ENCODE assay signal across 8 cellular contexts in the genomic region with DNA sequence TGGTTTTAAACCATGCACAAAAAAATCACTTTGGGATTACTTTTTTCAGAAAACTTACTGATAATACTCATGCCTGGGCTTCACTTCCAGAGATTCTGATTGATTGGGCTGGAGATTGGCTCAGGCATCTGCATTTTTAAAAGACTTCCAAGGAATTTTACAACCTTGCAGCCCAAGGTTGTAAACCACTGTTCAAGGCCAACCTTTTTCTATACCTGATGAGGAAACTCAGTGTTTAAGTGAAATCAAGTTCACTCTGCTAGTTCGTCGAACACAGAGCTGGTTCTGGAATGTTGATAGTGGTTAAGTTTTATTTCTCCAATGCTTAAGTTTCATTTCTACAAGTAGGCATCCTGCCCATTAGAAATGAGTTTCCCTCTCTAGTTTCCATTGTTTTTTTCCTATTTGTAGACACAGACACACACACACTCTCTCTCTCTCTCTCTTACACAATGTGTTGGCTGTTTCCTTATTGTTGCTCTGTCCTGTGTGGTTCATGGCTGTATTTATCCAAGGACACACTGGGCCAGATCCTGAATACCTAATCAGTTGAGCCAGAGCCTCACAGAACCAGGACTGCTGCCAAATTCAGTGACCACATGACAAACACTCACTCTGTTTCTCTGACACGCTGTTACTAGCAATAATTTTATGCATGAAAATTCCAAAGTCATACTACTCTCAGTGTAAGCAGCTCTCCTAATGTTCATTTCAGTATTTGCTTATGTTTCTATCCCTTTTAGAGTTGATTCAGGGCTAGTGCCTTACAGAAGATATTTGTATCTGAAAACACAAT. TPM values are rescaled to one million over a fixed set of nuclear protein-coding genes. Genes with fewer than 3 reads are reported as not detected.
DNase-seq lines count a peak whose midpoint lies in the region; ATAC-seq and FAIRE-seq lines count a peak whose summit lies in the region.

No MANE protein-coding gene starts in this region.

- peak overlapping the region; percentile 49 for H3K4me2 ChIP-seq in skeletal muscle satellite cell (ENCODE audit: low read length)

- H3K36me3 ChIP-seq in skeletal muscle satellite cell (ENCODE audit: insufficient read depth, low read length), result no peaks in the 10 kb centered on the region

- DNase-seq in GM19239 (ENCODE audit: insufficient read length, low spot score) (no peak), left cardiac atrium (peak; percentile 87), NCI-H1694 (lab: John Stamatoyannopoulos, UW) (no peak), NCI-H2081 treated with DMSO at 0.1 percent for 48 hours (lab: John Stamatoyannopoulos, UW) (no peak)
- no peak for DNase-seq in activated CD4-positive, alpha-beta T cell treated with anti-CD3 and anti-CD28 coated beads, Interleukin-2, amount 50 U/mL, for 4 hours
- DNase-seq in stimulated activated effector memory CD8-positive, alpha-beta T cell treated with anti-CD3 and anti-CD28 coated beads, Interleukin-12 subunit alpha, Interleukin-12 subunit beta, amount 100 ng/mL, for 72 hours (ENCODE audit: low spot score in 2 of 2), result no peak

- H3K9me3 Mint-ChIP-seq in stimulated activated effector memory CD8-positive, alpha-beta T cell treated with anti-CD3 and anti-CD28 coated beads, Interleukin-12 subunit alpha, Interleukin-12 subunit beta, amount 100 ng/mL, for 72 hours, result no peaks in the 10 kb centered on the region

- no peak overlapping the region for H3K4me3 ChIP-seq in skeletal muscle satellite cell (ENCODE audit: low read length)

- H3K4me1 Mint-ChIP-seq in stimulated activated effector memory CD8-positive, alpha-beta T cell treated with anti-CD3 and anti-CD28 coated beads, Interleukin-12 subunit alpha, Interleukin-12 subunit beta, amount 100 ng/mL, for 72 hours, result peaks cover 3% of the 10 kb centered on the region

- H3K9ac ChIP-seq in skeletal muscle satellite cell (ENCODE audit: low read depth, low read length), result peak overlapping the region; percentile 51

- H3K27ac ChIP-seq in angular gyrus (ENCODE audit: low read depth, low read length), result peak overlapping the region; percentile 99

- intact Hi-C loops in left cardiac atrium (cut with DNase I), result no loop called here

- H3K27me3 ChIP-seq in skeletal muscle satellite cell (ENCODE audit: control insufficient read depth, insufficient read depth, low read length), result no peaks in the 10 kb centered on the region

- peak; percentile 97 to 98 for ATAC-seq in left cardiac atrium
- ATAC-seq in stimulated activated effector memory CD8-positive, alpha-beta T cell treated with anti-CD3 and anti-CD28 coated beads, Interleukin-12 subunit alpha, Interleukin-12 subunit beta, amount 100 ng/mL, for 72 hours, result no peak

- H3K4me1 ChIP-seq in skeletal muscle satellite cell (ENCODE audit: control insufficient read depth, insufficient read depth, low read length), result peaks cover 22% of the 10 kb centered on the region

- H3K4me3 Mint-ChIP-seq in stimulated activated effector memory CD8-positive, alpha-beta T cell treated with anti-CD3 and anti-CD28 coated beads, Interleukin-12 subunit alpha, Interleukin-12 subunit beta, amount 100 ng/mL, for 72 hours, result no peak overlapping the region

- no peaks in the 10 kb centered on the region for H3K9me3 ChIP-seq in skeletal muscle satellite cell (replicated peaks; ENCODE audit: low read length)

- H3K27ac Mint-ChIP-seq in stimulated activated effector memory CD8-positive, alpha-beta T cell treated with anti-CD3 and anti-CD28 coated beads, Interleukin-12 subunit alpha, Interleukin-12 subunit beta, amount 100 ng/mL, for 72 hours, result no peak overlapping the region

- peak; percentile 18 for FAIRE-seq in GM19239 (lab: Jason Lieb, UNC)

- H3K36me3 Mint-ChIP-seq in stimulated activated effector memory CD8-positive, alpha-beta T cell treated with anti-CD3 and anti-CD28 coated beads, Interleukin-12 subunit alpha, Interleukin-12 subunit beta, amount 100 ng/mL, for 72 hours, result no peaks in the 10 kb centered on the region

RNA-seq across cellular contexts. Expression of gene IFIT1B, which starts 3.7 kb away (rescaled TPM):
- not detected for total RNA-seq in left cardiac atrium
- under 0.01 TPM in 1 of 2 replicates, not detected in the other for total RNA-seq in skeletal muscle satellite cell (2012; rRNA removed)

RNA-seq across cellular contexts. Expression of gene IFIT1, which starts 18.3 kb away (rescaled TPM):
- 10 to 100 TPM; 15.3 to 20.6 TPM for total RNA-seq in left cardiac atrium
- total RNA-seq in skeletal muscle satellite cell (2012; rRNA removed), result 3.9 and 4.6 TPM in 2 replicates

RNA-seq across cellular contexts. Expression of gene IFIT5, which starts 40.3 kb away (rescaled TPM):
- total RNA-seq in left cardiac atrium, result 10 to 100 TPM; 10.1 to 14.5 TPM
- 17.9 and 20.3 TPM in 2 replicates for total RNA-seq in skeletal muscle satellite cell (2012; rRNA removed)

RNA-seq across cellular contexts. Expression of gene IFIT3, which starts 46.3 kb away (rescaled TPM):
- 10 to 100 TPM in 1 of 2 donors, 1 to 10 TPM in 1; 8.6 to 19.9 TPM for total RNA-seq in left cardiac atrium
- total RNA-seq in skeletal muscle satellite cell (2012; rRNA removed), result 8.7 and 13.7 TPM in 2 replicates
